In genomic region chr2:177753682-177754475, GRCh38 we compare ENCODE assay signal across 8 cellular contexts.
DNase-seq lines count a peak whose midpoint lies in the region; ATAC-seq and TF ChIP-seq lines count a peak whose summit lies in the region.

No MANE protein-coding gene starts in this region.

- H3K4me1 Mint-ChIP-seq in T-cell (peaks cover 2 to 10% (median 4%) of the 10 kb centered on the region in 3 donors), neural progenitor cell (peaks cover 28% of the 10 kb centered on the region)

- no peaks in the 10 kb centered on the region for H3K36me3 ChIP-seq in neural progenitor cell

- H3K4me3 Mint-ChIP-seq in T-cell: no peak overlapping the region
- H3K4me3 Mint-ChIP-seq in neural progenitor cell: no peak overlapping the region

- ATAC-seq in T-cell (replicated peaks in 1 of 4) (peak in 1 of 4 experiments; percentile 91), GM19324 (IDR thresholded peaks at IDR 0.05; ENCODE audit: low FRiP score, unreplicated experiment) (no peak), HG03354 (IDR thresholded peaks at IDR 0.05; ENCODE audit: poor library complexity, severe bottlenecking, unreplicated experiment) (no peak)

- H3K27ac ChIP-seq in neural progenitor cell: no peak overlapping the region

- H3K36me3 Mint-ChIP-seq in T-cell: no peaks in the 10 kb centered on the region
- H3K36me3 Mint-ChIP-seq in neural progenitor cell: no peaks in the 10 kb centered on the region

- H3K27me3 Mint-ChIP-seq in T-cell (peaks cover 11 to 17% of the 10 kb centered on the region in 2 donors), neural progenitor cell (ENCODE audit: insufficient read depth, low read depth) (peaks cover 5% of the 10 kb centered on the region)

- H3K27ac Mint-ChIP-seq in T-cell (no peak overlapping the region), neural progenitor cell (peak overlapping the region; percentile 47)

- POLR2A ChIA-PET in T-cell (lab: Charles Lee): no interaction called here

- H3F3A ChIP-seq in neural progenitor cell (ENCODE audit: low read depth): peaks cover 6% of the 10 kb centered on the region

- H3K79me2 ChIP-seq in neural progenitor cell (ENCODE audit: low read depth): no peaks in the 10 kb centered on the region

- peaks cover 9% of the 10 kb centered on the region for H3K4me1 ChIP-seq in neural progenitor cell

- TF ChIP-seq CTCF in AG10803 (conservative IDR thresholded peaks at IDR 0.05; ENCODE audit: low read length): no peak
- TF ChIP-seq CTCF in fibroblast of the aortic adventitia (IDR thresholded peaks at IDR 0.05; ENCODE audit: insufficient read depth, low read length): no peak
- TF ChIP-seq CTCF in neural progenitor cell (IDR thresholded peaks at IDR 0.05): no peak

- H3K9ac ChIP-seq in neural progenitor cell: no peak overlapping the region

- no peaks in the 10 kb centered on the region for H3K9me3 Mint-ChIP-seq in T-cell
- no peaks in the 10 kb centered on the region for H3K9me3 Mint-ChIP-seq in neural progenitor cell

- H3K27me3 ChIP-seq in neural progenitor cell: peaks cover 4% of the 10 kb centered on the region

- H4K20me1 ChIP-seq in neural progenitor cell (ENCODE audit: low read depth): no peaks in the 10 kb centered on the region

- H3K4me3 ChIP-seq in AG10803 (ENCODE audit: low read length) (no peak overlapping the region), fibroblast of the aortic adventitia (ENCODE audit: low read depth, low read length) (no peak overlapping the region), neural progenitor cell (no peak overlapping the region)

- H3K4me2 ChIP-seq in neural progenitor cell: no peak overlapping the region

- DNase-seq in AG10803 (ENCODE audit: low read depth) (peak; percentile 92), HCEC 1CT (peak; percentile 70), T-cell (peak in 20 of 34 experiments; percentile 0 to 45 (median 12)), fibroblast of the aortic adventitia (ENCODE audit: low read depth) (peak; percentile 64), neural progenitor cell (ENCODE audit: low spot score) (peak; percentile 43)
- no peak for DNase-seq in activated CD4-positive, CD25-positive, alpha-beta regulatory T cell treated with anti-CD3 and anti-CD28 coated beads, Interleukin-2, amount 50 U/mL, for 72 hours

- no peak overlapping the region for H2AFZ ChIP-seq in neural progenitor cell (replicated peaks)

- no peaks in the 10 kb centered on the region for H3K9me3 ChIP-seq in neural progenitor cell (ENCODE audit: low read depth)

- CTCF ChIA-PET in T-cell (lab: Charles Lee): interaction anchor here in 1 of 2 donors (0.6 kb wide), 1 partner anchor 10 kb away, joined by 3 read pairs; no protein-coding TSS in a partner anchor
